In genomic region chr10:69994262-69994661, GRCh38 we compare ENCODE assay signal across 8 cellular contexts. TPM values are rescaled to one million over a fixed set of nuclear protein-coding genes. Genes with fewer than 3 reads are reported as not detected.
A peak's percentile ranks its signal among the peaks of the same experiment; 100 is the strongest.
DNase-seq lines count a peak whose midpoint lies in the region; ATAC-seq lines count a peak whose summit lies in the region.

No MANE protein-coding gene starts in this region.

- no peak for ATAC-seq in GM19324 (IDR thresholded peaks at IDR 0.05; ENCODE audit: low FRiP score, unreplicated experiment)

- no peak overlapping the region for H3K4me3 Mint-ChIP-seq in activated CD4-positive, alpha-beta T cell treated with anti-CD3 and anti-CD28 coated beads, Interleukin-2, amount 10 ng/mL, durations not matched to agents 24 days and 14 days

- DNase-seq in activated CD4-positive, alpha-beta T cell treated with anti-CD3 and anti-CD28 coated beads, Interleukin-2, amount 10 ng/mL, durations not matched to agents 24 days and 14 days = peak; percentile 62
- no peak for DNase-seq in activated CD4-positive, alpha-beta T cell treated with anti-CD3 and anti-CD28 coated beads, Interleukin-2, amount 50 U/mL, for 1 hour
- DNase-seq in NCI-H774 (lab: John Stamatoyannopoulos, UW) = peak; percentile 13
- peak; percentile 62 for DNase-seq in dermis blood vessel endothelial cell
- peak; percentile 34 for DNase-seq in myocyte (ENCODE audit: low read depth)
- DNase-seq in activated CD8-positive, alpha-beta memory T cell treated with anti-CD3 and anti-CD28 coated beads, Interleukin-2, amount 50 U/mL, for 4 hours = no peak
- no peak for DNase-seq in KG1 (lab: John Stamatoyannopoulos, UW)

- H3K27me3 Mint-ChIP-seq in activated CD4-positive, alpha-beta T cell treated with anti-CD3 and anti-CD28 coated beads, Interleukin-2, amount 10 ng/mL, durations not matched to agents 24 days and 14 days = peaks cover 18% of the 10 kb centered on the region

- no peaks in the 10 kb centered on the region for H3K9me3 Mint-ChIP-seq in activated CD4-positive, alpha-beta T cell treated with anti-CD3 and anti-CD28 coated beads, Interleukin-2, amount 10 ng/mL, durations not matched to agents 24 days and 14 days

- H3K36me3 Mint-ChIP-seq in activated CD4-positive, alpha-beta T cell treated with anti-CD3 and anti-CD28 coated beads, Interleukin-2, amount 10 ng/mL, durations not matched to agents 24 days and 14 days (ENCODE audit: low read depth) = no peaks in the 10 kb centered on the region

- no peaks in the 10 kb centered on the region for H3K4me1 Mint-ChIP-seq in activated CD4-positive, alpha-beta T cell treated with anti-CD3 and anti-CD28 coated beads, Interleukin-2, amount 10 ng/mL, durations not matched to agents 24 days and 14 days

- H3K27ac Mint-ChIP-seq in activated CD4-positive, alpha-beta T cell treated with anti-CD3 and anti-CD28 coated beads, Interleukin-2, amount 10 ng/mL, durations not matched to agents 24 days and 14 days = no peak overlapping the region

- intact Hi-C loops in activated CD4-positive, alpha-beta T cell treated with anti-CD3 and anti-CD28 coated beads, Interleukin-2, amount 10 ng/mL, durations not matched to agents 24 days and 14 days (cut with micrococcal nuclease) = no loop called here

RNA-seq across cellular contexts. Expression of gene MACROH2A2, which starts 58.4 kb away (rescaled TPM):
- 4.5 and 4.6 TPM in 2 replicates for total RNA-seq in activated CD4-positive, alpha-beta T cell treated with anti-CD3 and anti-CD28 coated beads, Interleukin-2, amount 10 ng/mL, durations not matched to agents 24 days and 14 days
- total RNA-seq in dermis blood vessel endothelial cell (under 0.01 and 0.05 TPM in 2 replicates), myocyte (10.5 and 11.2 TPM in 2 replicates)
- polyA plus RNA-seq in myocyte (2012) = 6.6 TPM

Comparison
In these comparisons a context has a peak if more than half of its experiments do, and no peak if none do; other contexts are left out.
1. DNase-seq: peak in activated CD4-positive, alpha-beta T cell treated with anti-CD3 and anti-CD28 coated beads, Interleukin-2, amount 10 ng/mL, durations not matched to agents 24 days and 14 days (single experiment), NCI-H774 (single experiment), dermis blood vessel endothelial cell (single experiment) and myocyte (single experiment); none in activated CD4-positive, alpha-beta T cell treated with anti-CD3 and anti-CD28 coated beads, Interleukin-2, amount 50 U/mL, for 1 hour (single experiment), activated CD8-positive, alpha-beta memory T cell treated with anti-CD3 and anti-CD28 coated beads, Interleukin-2, amount 50 U/mL, for 4 hours (single experiment) and KG1 (single experiment).